In the genomic region with DNA sequence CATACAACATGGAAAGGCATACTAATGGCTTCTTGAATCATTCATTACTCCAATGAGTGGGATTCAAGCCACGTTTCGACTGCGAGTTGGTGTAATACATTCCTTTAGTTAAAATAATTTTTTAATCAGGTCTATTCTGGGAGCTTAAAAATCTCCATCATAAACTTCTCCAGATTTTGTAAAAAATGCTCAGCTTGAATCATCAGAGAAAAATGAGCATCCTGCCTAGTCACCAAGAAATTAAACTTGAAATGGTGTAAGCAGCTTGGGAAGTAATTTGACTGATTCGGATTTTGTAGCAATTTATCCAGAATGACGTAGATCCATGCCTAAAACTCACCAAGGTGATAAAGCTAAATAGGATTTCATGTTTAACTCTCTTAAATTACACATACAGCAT, we compare ENCODE assay signal across 2 cellular contexts.
TF ChIP-seq lines count a peak whose summit lies in the region.

No MANE protein-coding gene starts in this region.

TF ChIP-seq in GM23338, 12 proteins besides CTCF, POLR2A, EP300 and RAD21 (continued from another document):
- TF ChIP-seq, protein P1, sequence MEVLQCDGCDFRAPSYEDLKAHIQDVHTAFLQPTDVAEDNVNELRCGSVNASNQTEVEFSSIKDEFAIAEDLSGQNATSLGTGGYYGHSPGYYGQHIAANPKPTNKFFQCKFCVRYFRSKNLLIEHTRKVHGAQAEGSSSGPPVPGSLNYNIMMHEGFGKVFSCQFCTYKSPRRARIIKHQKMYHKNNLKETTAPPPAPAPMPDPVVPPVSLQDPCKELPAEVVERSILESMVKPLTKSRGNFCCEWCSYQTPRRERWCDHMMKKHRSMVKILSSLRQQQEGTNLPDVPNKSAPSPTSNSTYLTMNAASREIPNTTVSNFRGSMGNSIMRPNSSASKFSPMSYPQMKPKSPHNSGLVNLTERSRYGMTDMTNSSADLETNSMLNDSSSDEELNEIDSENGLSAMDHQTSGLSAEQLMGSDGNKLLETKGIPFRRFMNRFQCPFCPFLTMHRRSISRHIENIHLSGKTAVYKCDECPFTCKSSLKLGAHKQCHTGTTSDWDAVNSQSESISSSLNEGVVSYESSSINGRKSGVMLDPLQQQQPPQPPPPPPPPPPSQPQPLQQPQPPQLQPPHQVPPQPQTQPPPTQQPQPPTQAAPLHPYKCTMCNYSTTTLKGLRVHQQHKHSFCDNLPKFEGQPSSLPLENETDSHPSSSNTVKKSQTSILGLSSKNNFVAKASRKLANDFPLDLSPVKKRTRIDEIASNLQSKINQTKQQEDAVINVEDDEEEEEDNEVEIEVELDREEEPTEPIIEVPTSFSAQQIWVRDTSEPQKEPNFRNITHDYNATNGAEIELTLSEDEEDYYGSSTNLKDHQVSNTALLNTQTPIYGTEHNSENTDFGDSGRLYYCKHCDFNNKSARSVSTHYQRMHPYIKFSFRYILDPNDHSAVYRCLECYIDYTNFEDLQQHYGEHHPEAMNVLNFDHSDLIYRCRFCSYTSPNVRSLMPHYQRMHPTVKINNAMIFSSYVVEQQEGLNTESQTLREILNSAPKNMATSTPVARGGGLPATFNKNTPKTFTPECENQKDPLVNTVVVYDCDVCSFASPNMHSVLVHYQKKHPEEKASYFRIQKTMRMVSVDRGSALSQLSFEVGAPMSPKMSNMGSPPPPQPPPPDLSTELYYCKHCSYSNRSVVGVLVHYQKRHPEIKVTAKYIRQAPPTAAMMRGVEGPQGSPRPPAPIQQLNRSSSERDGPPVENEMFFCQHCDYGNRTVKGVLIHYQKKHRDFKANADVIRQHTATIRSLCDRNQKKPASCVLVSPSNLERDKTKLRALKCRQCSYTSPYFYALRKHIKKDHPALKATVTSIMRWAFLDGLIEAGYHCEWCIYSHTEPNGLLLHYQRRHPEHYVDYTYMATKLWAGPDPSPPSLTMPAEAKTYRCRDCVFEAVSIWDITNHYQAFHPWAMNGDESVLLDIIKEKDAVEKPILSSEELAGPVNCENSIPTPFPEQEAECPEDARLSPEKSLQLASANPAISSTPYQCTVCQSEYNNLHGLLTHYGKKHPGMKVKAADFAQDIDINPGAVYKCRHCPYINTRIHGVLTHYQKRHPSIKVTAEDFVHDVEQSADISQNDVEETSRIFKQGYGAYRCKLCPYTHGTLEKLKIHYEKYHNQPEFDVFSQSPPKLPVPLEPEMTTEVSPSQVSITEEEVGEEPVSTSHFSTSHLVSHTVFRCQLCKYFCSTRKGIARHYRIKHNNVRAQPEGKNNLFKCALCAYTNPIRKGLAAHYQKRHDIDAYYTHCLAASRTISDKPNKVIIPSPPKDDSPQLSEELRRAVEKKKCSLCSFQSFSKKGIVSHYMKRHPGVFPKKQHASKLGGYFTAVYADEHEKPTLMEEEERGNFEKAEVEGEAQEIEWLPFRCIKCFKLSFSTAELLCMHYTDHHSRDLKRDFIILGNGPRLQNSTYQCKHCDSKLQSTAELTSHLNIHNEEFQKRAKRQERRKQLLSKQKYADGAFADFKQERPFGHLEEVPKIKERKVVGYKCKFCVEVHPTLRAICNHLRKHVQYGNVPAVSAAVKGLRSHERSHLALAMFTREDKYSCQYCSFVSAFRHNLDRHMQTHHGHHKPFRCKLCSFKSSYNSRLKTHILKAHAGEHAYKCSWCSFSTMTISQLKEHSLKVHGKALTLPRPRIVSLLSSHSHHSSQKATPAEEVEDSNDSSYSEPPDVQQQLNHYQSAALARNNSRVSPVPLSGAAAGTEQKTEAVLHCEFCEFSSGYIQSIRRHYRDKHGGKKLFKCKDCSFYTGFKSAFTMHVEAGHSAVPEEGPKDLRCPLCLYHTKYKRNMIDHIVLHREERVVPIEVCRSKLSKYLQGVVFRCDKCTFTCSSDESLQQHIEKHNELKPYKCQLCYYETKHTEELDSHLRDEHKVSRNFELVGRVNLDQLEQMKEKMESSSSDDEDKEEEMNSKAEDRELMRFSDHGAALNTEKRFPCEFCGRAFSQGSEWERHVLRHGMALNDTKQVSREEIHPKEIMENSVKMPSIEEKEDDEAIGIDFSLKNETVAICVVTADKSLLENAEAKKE (CRISPR knock-in tag; IDR thresholded peaks at IDR 0.05) = no peak
- TF ChIP-seq STAT1 (IDR thresholded peaks at IDR 0.05; ENCODE audit: unreplicated experiment) = no peak
- no peak for TF ChIP-seq ZNF114 (CRISPR knock-in tag; IDR thresholded peaks at IDR 0.05)
- TF ChIP-seq CREB1 (CRISPR knock-in tag; IDR thresholded peaks at IDR 0.05; ENCODE audit: low read depth) = no peak
- TF ChIP-seq EZH2 (IDR thresholded peaks at IDR 0.05; ENCODE audit: low read depth, unreplicated experiment) = no peak
- TF ChIP-seq NANOG (IDR thresholded peaks at IDR 0.05; ENCODE audit: borderline replicate concordance) = no peak
- no peak for TF ChIP-seq JUNB (IDR thresholded peaks at IDR 0.05; ENCODE audit: unreplicated experiment)
- TF ChIP-seq EZH2phosphoT487 (IDR thresholded peaks at IDR 0.05; ENCODE audit: unreplicated experiment) = no peak
- TF ChIP-seq POLR2AphosphoS5 (IDR thresholded peaks at IDR 0.05; ENCODE audit: low read depth) = no peak
- TF ChIP-seq ZNF331 (CRISPR knock-in tag; IDR thresholded peaks at IDR 0.05; ENCODE audit: low read depth) = no peak
- TF ChIP-seq, protein P2, sequence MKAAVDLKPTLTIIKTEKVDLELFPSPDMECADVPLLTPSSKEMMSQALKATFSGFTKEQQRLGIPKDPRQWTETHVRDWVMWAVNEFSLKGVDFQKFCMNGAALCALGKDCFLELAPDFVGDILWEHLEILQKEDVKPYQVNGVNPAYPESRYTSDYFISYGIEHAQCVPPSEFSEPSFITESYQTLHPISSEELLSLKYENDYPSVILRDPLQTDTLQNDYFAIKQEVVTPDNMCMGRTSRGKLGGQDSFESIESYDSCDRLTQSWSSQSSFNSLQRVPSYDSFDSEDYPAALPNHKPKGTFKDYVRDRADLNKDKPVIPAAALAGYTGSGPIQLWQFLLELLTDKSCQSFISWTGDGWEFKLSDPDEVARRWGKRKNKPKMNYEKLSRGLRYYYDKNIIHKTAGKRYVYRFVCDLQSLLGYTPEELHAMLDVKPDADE (IDR thresholded peaks at IDR 0.05) = no peak

TF ChIP-seq in SK-N-SH, 30 proteins besides CTCF, POLR2A, EP300 and RAD21 (continued from another document):
- TF ChIP-seq, protein P3, sequence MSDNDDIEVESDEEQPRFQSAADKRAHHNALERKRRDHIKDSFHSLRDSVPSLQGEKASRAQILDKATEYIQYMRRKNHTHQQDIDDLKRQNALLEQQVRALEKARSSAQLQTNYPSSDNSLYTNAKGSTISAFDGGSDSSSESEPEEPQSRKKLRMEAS (IDR thresholded peaks at IDR 0.05; ENCODE audit: low read depth) = no peak
- no peak for TF ChIP-seq CHD2 (IDR thresholded peaks at IDR 0.05; ENCODE audit: low read length, partially characterized antibody)
- TF ChIP-seq NRF1 (IDR thresholded peaks at IDR 0.05; ENCODE audit: low read depth, low read length) = no peak
- TF ChIP-seq, protein P4, sequence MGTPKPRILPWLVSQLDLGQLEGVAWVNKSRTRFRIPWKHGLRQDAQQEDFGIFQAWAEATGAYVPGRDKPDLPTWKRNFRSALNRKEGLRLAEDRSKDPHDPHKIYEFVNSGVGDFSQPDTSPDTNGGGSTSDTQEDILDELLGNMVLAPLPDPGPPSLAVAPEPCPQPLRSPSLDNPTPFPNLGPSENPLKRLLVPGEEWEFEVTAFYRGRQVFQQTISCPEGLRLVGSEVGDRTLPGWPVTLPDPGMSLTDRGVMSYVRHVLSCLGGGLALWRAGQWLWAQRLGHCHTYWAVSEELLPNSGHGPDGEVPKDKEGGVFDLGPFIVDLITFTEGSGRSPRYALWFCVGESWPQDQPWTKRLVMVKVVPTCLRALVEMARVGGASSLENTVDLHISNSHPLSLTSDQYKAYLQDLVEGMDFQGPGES (IDR thresholded peaks at IDR 0.05; ENCODE audit: low read depth, low read length) = no peak
- no peak for TF ChIP-seq ELF1 (IDR thresholded peaks at IDR 0.05)
- TF ChIP-seq YY1 (IDR thresholded peaks at IDR 0.05; ENCODE audit: low read depth) = no peak
- no peak for TF ChIP-seq MEF2A (IDR thresholded peaks at IDR 0.05; ENCODE audit: borderline replicate concordance, low read depth)
